In genomic region chr6:13383280-13384163, GRCh38 we compare ENCODE assay signal across 9 cellular contexts. TPM values are rescaled to one million over a fixed set of nuclear protein-coding genes. Genes with fewer than 3 reads are reported as not detected.
A peak's percentile ranks its signal among the peaks of the same experiment; 100 is the strongest.
DNase-seq lines count a peak whose midpoint lies in the region; ATAC-seq and FAIRE-seq lines count a peak whose summit lies in the region.
"Had no signal": no experiment of that assay in that cellular context is flagged by ENCODE, and none has a peak within 500 bp of the region (broad histone marks: within the 10 kb centered on the region; RNA-seq: fewer than 3 reads in every experiment).

No MANE protein-coding gene starts in this region.

- ATAC-seq in GM19328 (IDR thresholded peaks at IDR 0.05; ENCODE audit: unreplicated experiment): peak; percentile 81
- peak; percentile 91 for ATAC-seq in HG03280 (IDR thresholded peaks at IDR 0.05; ENCODE audit: unreplicated experiment)
- peak; percentile 94 for ATAC-seq in T-helper 17 cell
- ATAC-seq: K562 had no signal

- DNase-seq in COR-L47 (lab: John Stamatoyannopoulos, UW): peak; percentile 74
- no peak for DNase-seq in T-helper 17 cell
- no peak for DNase-seq in GOT3 (lab: John Stamatoyannopoulos, UW)
- DNase-seq in SHP77 treated with DMSO at 0.1 percent for 48 hours (lab: John Stamatoyannopoulos, UW): no peak
- DNase-seq in HPDE6-E6E7 (ENCODE audit: extremely low spot score): no peak

- no peaks in the 10 kb centered on the region for H3K9me3 ChIP-seq in T-helper 17 cell (ENCODE audit: control insufficient read depth, low read length, poor library complexity, severe bottlenecking)

- H3K27ac Mint-ChIP-seq in T-helper 17 cell: no peak overlapping the region

- H3K4me3 Mint-ChIP-seq in T-helper 17 cell: no peak overlapping the region

- H3K36me3 Mint-ChIP-seq in T-helper 17 cell (ENCODE audit: low read depth): peaks cover 2% of the 10 kb centered on the region

- no peaks in the 10 kb centered on the region for H3K27me3 Mint-ChIP-seq in T-helper 17 cell

- H3K4me1 Mint-ChIP-seq in T-helper 17 cell: peaks cover 6% of the 10 kb centered on the region

- FAIRE-seq in islet of Langerhans (lab: Jason Lieb, UNC): peak; percentile 96
- FAIRE-seq: K562 had no signal

RNA-seq across cellular contexts. Expression of gene TBC1D7, which starts 55.2 kb away (rescaled TPM):
- 10 to 100 TPM in 1 of 2 donors, 1 to 10 TPM in 1; 9.1 to 12.4 TPM for total RNA-seq in T-helper 17 cell
